ENCODE assay signal across 22 cellular contexts in the genomic region with DNA sequence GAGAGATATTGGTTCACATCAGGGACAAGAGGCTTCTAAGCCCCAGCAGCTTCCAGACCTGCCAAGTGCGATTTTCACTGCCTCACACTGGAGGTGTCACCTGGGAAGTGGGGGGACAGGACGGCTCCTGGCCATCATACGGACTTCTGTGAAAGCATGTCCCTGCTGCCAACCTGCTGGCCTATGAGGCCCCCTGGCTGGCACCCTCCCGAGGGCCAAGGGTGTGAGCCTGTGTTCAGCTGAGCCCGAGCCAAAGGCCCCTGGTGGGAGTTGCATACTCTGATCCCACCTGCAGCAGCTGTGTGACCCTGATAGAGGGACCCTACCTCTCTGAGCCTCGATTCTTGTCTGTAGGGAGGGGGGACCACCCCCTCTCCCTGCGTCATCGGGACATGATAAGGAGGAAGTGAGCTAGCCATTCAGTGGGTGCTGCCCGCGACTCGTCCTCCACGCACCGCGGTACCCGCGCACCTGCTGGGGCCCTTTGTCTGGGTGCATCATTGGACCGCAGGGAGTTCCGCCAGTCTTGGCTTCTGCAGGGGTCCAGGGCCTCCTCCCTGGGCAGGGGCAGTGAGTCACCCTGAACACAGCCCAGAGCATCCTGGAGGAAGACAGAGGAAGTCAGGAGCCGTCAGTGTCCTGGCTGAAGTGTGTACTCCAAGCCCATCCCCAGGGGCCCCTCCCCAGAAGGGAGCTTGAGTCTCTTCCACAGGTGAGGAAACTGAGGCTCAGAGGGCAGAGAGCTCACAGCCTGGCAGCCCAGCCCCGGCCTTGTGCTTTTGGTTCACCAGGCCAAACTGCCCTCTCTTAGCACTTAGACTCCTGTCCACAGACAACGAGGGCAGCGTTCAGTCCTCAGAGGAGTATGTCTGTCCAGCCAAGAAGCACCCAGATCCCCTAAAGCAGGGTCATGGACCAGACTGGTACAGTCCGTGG. TPM values are rescaled to one million over a fixed set of nuclear protein-coding genes. Genes with fewer than 3 reads are reported as not detected.
"Had no signal": no experiment of that assay in that cellular context is flagged by ENCODE, and none has a peak within 500 bp of the region (broad histone marks: within the 10 kb centered on the region; RNA-seq: fewer than 3 reads in every experiment).

No MANE protein-coding gene starts in this region.

- H3K4me3 ChIP-seq: esophagus muscularis mucosa had no signal

- FAIRE-seq: endothelial cell of umbilical vein had no signal

- H3K27ac Mint-ChIP-seq: activated CD4-positive, alpha-beta T cell treated with anti-CD3 and anti-CD28 coated beads, Interleukin-2, amount 10 ng/mL, durations not matched to agents 24 days and 14 days; activated CD8-positive, alpha-beta T cell treated with anti-CD3 and anti-CD28 coated beads for 36 hours; activated naive CD4-positive, alpha-beta T cell treated with anti-CD3 and anti-CD28 coated beads, Interleukin-2, amount 10 ng/mL, durations not matched to agents 7 days and 5 days; activated naive CD8-positive, alpha-beta T cell treated with anti-CD3 and anti-CD28 coated beads, Interleukin-2, amount 50 U/mL, for 24 hours; immature natural killer cell; nephron; stimulated activated naive CD8-positive, alpha-beta T cell treated with anti-CD3 and anti-CD28 coated beads, Interleukin-15, Interleukin-2, amounts not matched to agents 100 ng/mL and 50 ng/mL, for 24 hours had no signal

- DNase-seq: activated CD4-positive, alpha-beta T cell treated with anti-CD3 and anti-CD28 coated beads, Interleukin-2, amount 10 ng/mL, durations not matched to agents 24 days and 14 days; activated CD8-positive, alpha-beta T cell treated with anti-CD3 and anti-CD28 coated beads for 36 hours; activated effector memory CD4-positive, alpha-beta T cell treated with Interleukin-2 at 50 U/mL for 16 hours; activated naive CD4-positive, alpha-beta T cell treated with anti-CD3 and anti-CD28 coated beads, Interleukin-2, amount 10 ng/mL, durations not matched to agents 7 days and 5 days; activated naive CD8-positive, alpha-beta T cell treated with anti-CD3 and anti-CD28 coated beads, Interleukin-2, amount 50 U/mL, for 24 hours; activated T-cell treated with anti-CD3 and anti-CD28 coated beads, Interleukin-2, amount 50 U/mL, for 4 hours; cortex of kidney; effector CD8-positive, alpha-beta T cell; immature natural killer cell; mesendoderm; nucleus accumbens; stimulated activated CD4-positive, alpha-beta T cell treated with anti-CD3 and anti-CD28 coated beads, Interleukin-15, amount 100 ng/mL, for 24 hours; stimulated activated CD4-positive, alpha-beta T cell treated with anti-CD3 and anti-CD28 coated beads, Interleukin-2, amount 100 ng/mL, for 48 hours; T1000; trophoblast cell had no signal

- H3K9me3 Mint-ChIP-seq: activated CD4-positive, alpha-beta T cell treated with anti-CD3 and anti-CD28 coated beads, Interleukin-2, amount 10 ng/mL, durations not matched to agents 24 days and 14 days; activated CD8-positive, alpha-beta T cell treated with anti-CD3 and anti-CD28 coated beads for 36 hours; activated naive CD4-positive, alpha-beta T cell treated with anti-CD3 and anti-CD28 coated beads, Interleukin-2, amount 10 ng/mL, durations not matched to agents 7 days and 5 days; activated naive CD8-positive, alpha-beta T cell treated with anti-CD3 and anti-CD28 coated beads, Interleukin-2, amount 50 U/mL, for 24 hours; activated T-cell treated with anti-CD3 and anti-CD28 coated beads, Interleukin-2, amount 50 U/mL, for 4 hours; stimulated activated naive CD8-positive, alpha-beta T cell treated with anti-CD3 and anti-CD28 coated beads, Interleukin-15, Interleukin-2, amounts not matched to agents 100 ng/mL and 50 ng/mL, for 24 hours had no signal

- H3K9me3 ChIP-seq: esophagus muscularis mucosa had no signal

- H3K27ac ChIP-seq: esophagus muscularis mucosa had no signal

- H3K4me3 Mint-ChIP-seq: activated CD4-positive, alpha-beta T cell treated with anti-CD3 and anti-CD28 coated beads, Interleukin-2, amount 10 ng/mL, durations not matched to agents 24 days and 14 days; activated CD8-positive, alpha-beta T cell treated with anti-CD3 and anti-CD28 coated beads for 36 hours; activated naive CD4-positive, alpha-beta T cell treated with anti-CD3 and anti-CD28 coated beads, Interleukin-2, amount 10 ng/mL, durations not matched to agents 7 days and 5 days; activated naive CD8-positive, alpha-beta T cell treated with anti-CD3 and anti-CD28 coated beads, Interleukin-2, amount 50 U/mL, for 24 hours; activated T-cell treated with anti-CD3 and anti-CD28 coated beads, Interleukin-2, amount 50 U/mL, for 4 hours; immature natural killer cell; nephron; stimulated activated naive CD8-positive, alpha-beta T cell treated with anti-CD3 and anti-CD28 coated beads, Interleukin-15, Interleukin-2, amounts not matched to agents 100 ng/mL and 50 ng/mL, for 24 hours had no signal

- ATAC-seq: activated CD8-positive, alpha-beta T cell treated with anti-CD3 and anti-CD28 coated beads for 36 hours; activated naive CD8-positive, alpha-beta T cell treated with anti-CD3 and anti-CD28 coated beads, Interleukin-2, amount 50 U/mL, for 24 hours had no signal

- H3K36me3 ChIP-seq: esophagus muscularis mucosa had no signal

- H3K36me3 Mint-ChIP-seq: activated naive CD4-positive, alpha-beta T cell treated with anti-CD3 and anti-CD28 coated beads, Interleukin-2, amount 10 ng/mL, durations not matched to agents 7 days and 5 days had no signal

- H3K4me1 Mint-ChIP-seq: activated naive CD4-positive, alpha-beta T cell treated with anti-CD3 and anti-CD28 coated beads, Interleukin-2, amount 10 ng/mL, durations not matched to agents 7 days and 5 days; activated naive CD8-positive, alpha-beta T cell treated with anti-CD3 and anti-CD28 coated beads, Interleukin-2, amount 50 U/mL, for 24 hours; immature natural killer cell had no signal

RNA-seq across cellular contexts. Expression of a gene that starts 24.1 kb away (rescaled TPM):
- total RNA-seq: endothelial cell of umbilical vein, lower leg skin, skeletal muscle tissue had no signal
- polyA plus RNA-seq: aorta, endothelial cell of umbilical vein had no signal
